Comparison of ENCODE assay signal across 14 cellular contexts in the genomic region with DNA sequence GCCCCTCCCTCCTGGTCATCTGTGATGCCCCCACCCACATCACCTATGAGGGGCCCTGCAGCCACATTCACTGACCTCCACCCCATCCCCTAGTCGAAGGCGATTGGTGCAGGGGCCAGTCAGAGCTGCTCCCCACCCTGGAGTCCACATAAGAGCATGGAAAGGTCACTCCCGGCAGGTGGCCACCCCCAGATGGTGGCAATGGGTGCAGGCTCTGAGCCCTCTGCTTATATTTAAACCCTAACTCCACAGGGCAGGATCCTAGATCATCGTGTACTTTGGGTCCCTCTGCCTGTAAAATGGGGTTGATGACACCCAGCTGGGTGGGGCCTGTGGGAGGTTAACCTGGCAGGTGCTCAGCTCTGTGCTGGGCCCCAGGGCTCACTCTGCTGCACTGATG.
"Had no signal": no experiment of that assay in that cellular context is flagged by ENCODE, and none has a peak within 500 bp of the region (broad histone marks: within the 10 kb centered on the region; RNA-seq: fewer than 3 reads in every experiment).

No MANE protein-coding gene starts in this region.

- H3K4me2 ChIP-seq: neural progenitor cell had no signal

- H3K36me3 ChIP-seq: gastrocnemius medialis, neural progenitor cell, transverse colon, upper lobe of right lung, uterus had no signal

- H3K4me1 ChIP-seq: gastrocnemius medialis, parathyroid adenoma, transverse colon, upper lobe of right lung, uterus had no signal

- DNase-seq: dorsolateral prefrontal cortex; effector CD4-positive, alpha-beta T cell; foreskin fibroblast; gastrocnemius medialis; naive thymus-derived CD4-positive, alpha-beta T cell; stimulated activated CD4-positive, alpha-beta T cell treated with anti-CD3 and anti-CD28 coated beads, Interleukin-2, amount 100 ng/mL, for 48 hours; stimulated activated naive B cell treated with anti-CD40 and anti-IgM and Interleukin-4, amounts not matched to agents 10 μg/mL and 1 μg/mL and 100 μg/mL, for 72 hours; transverse colon; upper lobe of right lung; uterus had no signal

- H3K9ac ChIP-seq: neural progenitor cell, parathyroid adenoma had no signal

- H3K27ac ChIP-seq: dorsolateral prefrontal cortex, gastrocnemius medialis, neural progenitor cell, parathyroid adenoma, transverse colon, upper lobe of right lung, uterus had no signal

- H3K27me3 ChIP-seq: neural progenitor cell, transverse colon, uterus had no signal

- H3K9me3 ChIP-seq: gastrocnemius medialis, transverse colon, uterus had no signal

- H3K4me3 ChIP-seq: dorsolateral prefrontal cortex, gastrocnemius medialis, lung, neural progenitor cell, transverse colon, upper lobe of right lung, uterus had no signal

- H2AFZ ChIP-seq: neural progenitor cell, parathyroid adenoma had no signal

- H3K79me2 ChIP-seq: parathyroid adenoma had no signal

- ATAC-seq: gastrocnemius medialis; naive thymus-derived CD4-positive, alpha-beta T cell; sciatic nerve; stimulated activated naive B cell treated with anti-CD40 and anti-IgM and Interleukin-4, amounts not matched to agents 10 μg/mL and 1 μg/mL and 100 μg/mL, for 72 hours; upper lobe of right lung had no signal
